In genomic region chr21:41321908-41322495, GRCh38 we compare ENCODE assay signal across 28 cellular contexts. TPM values are rescaled to one million over a fixed set of nuclear protein-coding genes. Genes with fewer than 3 reads are reported as not detected.
DNase-seq lines count a peak whose midpoint lies in the region; ATAC-seq, FAIRE-seq and TF ChIP-seq lines count a peak whose summit lies in the region.
"Had no signal": no experiment of that assay in that cellular context is flagged by ENCODE, and none has a peak within 500 bp of the region (broad histone marks: within the 10 kb centered on the region; RNA-seq: fewer than 3 reads in every experiment).

No MANE protein-coding gene starts in this region.

- TF ChIP-seq POLR2A in HepG2 (IDR thresholded peaks at IDR 0.05; ENCODE audit: insufficient read depth in 1 of 2, low read depth in 2 of 2, low read length in 2 of 2) (no peak), right lobe of liver (IDR thresholded peaks at IDR 0.05) (no peak)

- 0% methylated on average over 1 of the region's 7 CpGs for WGBS in HepG2 (ENCODE audit: low lambda C conversion rate)
- 63% methylated on average over 6 of the region's 7 CpGs for WGBS in right lobe of liver (ENCODE audit: insufficient coverage, low coverage, low lambda C conversion rate, missing lambda C conversion rate)
- 53% methylated on average over 7 of the region's 7 CpGs for WGBS in hepatocyte (ENCODE audit: low lambda C conversion rate, missing lambda C conversion rate)

- H3K36me3 ChIP-seq in HepG2 (replicated peaks in 1 of 2; ENCODE audit: control insufficient read depth in 1 of 2, insufficient read depth in 2 of 2, low read length in 2 of 2) (no peaks in the 10 kb centered on the region), right lobe of liver (no peaks in the 10 kb centered on the region), hepatocyte (replicated peaks; ENCODE audit: insufficient read depth, low read depth) (no peaks in the 10 kb centered on the region)
- H3K36me3 ChIP-seq: suprapubic skin had no signal

- DNase-seq in HepG2 (ENCODE audit: low spot score) (no peak), right lobe of liver (no peak), NCI-H526 treated with DMSO at 0.1 percent for 48 hours (lab: John Stamatoyannopoulos, UW) (peak; percentile 75), hepatocyte (ENCODE audit: low spot score) (peak; percentile 27), NCI-H1105 (lab: John Stamatoyannopoulos, UW) (no peak)
- no peak for DNase-seq in stimulated activated CD4-positive, alpha-beta T cell treated with anti-CD3 and anti-CD28 coated beads, Interleukin-2, amount 100 ng/mL, for 48 hours
- DNase-seq: effector CD8-positive, alpha-beta T cell; H9; immature natural killer cell; left cardiac atrium; mammary epithelial cell; mucosa of descending colon; NCI-H1930; occipital lobe; T1000 had no signal

- H3K27me3 ChIP-seq in HepG2 (ENCODE audit: control insufficient read depth in 1 of 2, insufficient read depth in 2 of 2, low read length in 2 of 2) (no peaks in the 10 kb centered on the region), right lobe of liver (peaks cover 0 to 3% of the 10 kb centered on the region in 2 donors), hepatocyte (peaks cover 2% of the 10 kb centered on the region)

- TF ChIP-seq EP300 in HepG2 (IDR thresholded peaks at IDR 0.05; ENCODE audit: low read depth in 2 of 2, low read length in 2 of 2) (no peak), HepG2 (CRISPR knock-in tag; IDR thresholded peaks at IDR 0.05; ENCODE audit: borderline replicate concordance) (no peak)

- in situ Hi-C loops in HepG2 (cut with HindIII; ENCODE audit: extremely low pct_ligation_motif_present, low pct_unique_long_range_greater_than_20kb), result no loop called here

- H3K4me1 ChIP-seq in HepG2 (ENCODE audit: insufficient read depth, low read length) (peaks cover 96% of the 10 kb centered on the region), right lobe of liver (peaks cover 0 to 6% (median 0%) of the 10 kb centered on the region in 4 donors), hepatocyte (ENCODE audit: insufficient read depth) (peaks cover 32% of the 10 kb centered on the region)

- peak overlapping the region; percentile 0 for H2AFZ ChIP-seq in HepG2 (ENCODE audit: low read length)
- H2AFZ ChIP-seq in hepatocyte, result no peak overlapping the region

- ATAC-seq in HepG2 (peak; percentile 33), right lobe of liver (no peak), HG02588 (IDR thresholded peaks at IDR 0.05; ENCODE audit: unreplicated experiment) (no peak), GM21447 (IDR thresholded peaks at IDR 0.05; ENCODE audit: unreplicated experiment) (no peak)
- ATAC-seq: left cardiac atrium; mucosa of descending colon; natural killer cell treated with Interleukin-12 subunit alpha and Interleukin-12 subunit beta and Interleukin-15 and Interleukin-18, amount 100 ng/mL, for 72 hours had no signal

- H3K79me2 ChIP-seq in HepG2 (ENCODE audit: insufficient read depth, low read length) (peaks cover 25% of the 10 kb centered on the region), hepatocyte (peaks cover 7% of the 10 kb centered on the region)

- CTCF ChIA-PET in HepG2 (lab: Yijun Ruan, JAX; ENCODE audit: low intra/inter-chr PET ratio, low total read pairs), result interaction anchor here (1.8 kb wide), 1 partner anchor 39 kb away, joined by 3 read pairs; no protein-coding TSS in a partner anchor

- H3K4me3 ChIP-seq in HepG2 (replicated peaks in 1 of 3; ENCODE audit: insufficient read depth in 1 of 3, low read depth in 2 of 3, low read length in 3 of 3) (peak overlapping the region; percentile 32 to 69 (median 38)), right lobe of liver (no peak overlapping the region), hepatocyte (no peak overlapping the region)
- H3K4me3 ChIP-seq: GM12878, mucosa of descending colon, suprapubic skin had no signal

- H4K20me1 ChIP-seq in HepG2 (ENCODE audit: insufficient read depth, low read length) (no peaks in the 10 kb centered on the region), hepatocyte (ENCODE audit: insufficient read depth, poor library complexity, severe bottlenecking) (no peaks in the 10 kb centered on the region)

- TF ChIP-seq CTCF in HepG2 (CRISPR knock-in tag; IDR thresholded peaks at IDR 0.05), result no peak
- TF ChIP-seq CTCF in right lobe of liver (IDR thresholded peaks at IDR 0.05), result no peak
- TF ChIP-seq CTCF in hepatocyte (IDR thresholded peaks at IDR 0.05; ENCODE audit: poor library complexity), result no peak

- no peaks in the 10 kb centered on the region for H3K9me2 ChIP-seq in hepatocyte (replicated peaks; ENCODE audit: insufficient read depth)

- FAIRE-seq in HepG2 (lab: Jason Lieb, UNC), result no peak
- FAIRE-seq: bronchial epithelial cell, D721Med, GM12878, RCC 7860 had no signal

- BruUV-seq in HepG2 (replicated peaks; lab: Mats Ljungman, UMichigan), result TSS peak; percentile 78

- H3K4me2 ChIP-seq in HepG2 (ENCODE audit: low read depth, low read length), result peak overlapping the region; percentile 97
- H3K4me2 ChIP-seq in hepatocyte, result peak overlapping the region; percentile 68

- no peaks in the 10 kb centered on the region for H3K9me3 ChIP-seq in HepG2 (ENCODE audit: low read length)
- no peaks in the 10 kb centered on the region for H3K9me3 ChIP-seq in right lobe of liver
- no peaks in the 10 kb centered on the region for H3K9me3 ChIP-seq in hepatocyte (ENCODE audit: low read depth)
- H3K9me3 ChIP-seq: mucosa of descending colon, suprapubic skin had no signal

- H3K27ac ChIP-seq in HepG2 (ENCODE audit: extremely low read length, insufficient read depth, low read length) (peak overlapping the region; percentile 96), right lobe of liver (no peak overlapping the region), hepatocyte (peak overlapping the region; percentile 84)
- H3K27ac ChIP-seq: epithelial cell of prostate had no signal

- no peak for TF ChIP-seq RAD21 in HepG2 (CRISPR knock-in tag; IDR thresholded peaks at IDR 0.05)

- intact Hi-C loops in HepG2 (cut with micrococcal nuclease; ENCODE audit: unreplicated experiment), result loop anchor here (1.0 to 2.0 kb wide), 3 partner anchors 39 to 44 kb away; no protein-coding TSS in a partner anchor
- intact Hi-C loops in right lobe of liver (cut with DNase I), result no loop called here

- peak overlapping the region; percentile 76 for H3K9ac ChIP-seq in HepG2 (ENCODE audit: insufficient read depth, low read depth, low read length)

- POLR2A ChIA-PET in HepG2 (lab: Yijun Ruan, JAX), result interaction anchor here (0.6 to 8.6 kb wide), 15 partner anchors 10 to 442 kb away, joined by 3 to 105 read pairs (median 6); partner anchors contain the start of gene MX2

RNA-seq across cellular contexts. Expression of gene FAM3B, which starts 5.4 kb away (rescaled TPM):
- total RNA-seq in HepG2 (2016; rRNA removed; fragmentation: Illumina TruSeq; extraction: Trizol), result 41.9 and 62.0 TPM in 2 replicates
- 39.6 and 40.5 TPM in 2 replicates for total RNA-seq in HepG2 (2016; cell fraction: cytosol; rRNA removed; fragmentation: Illumina TruSeq; extraction: Trizol; ENCODE audit: low read depth)
- total RNA-seq in HepG2 (2016; cell fraction: insoluble cytoplasmic fraction; rRNA removed; fragmentation: Illumina TruSeq; extraction: Trizol), result 44.1 and 62.5 TPM in 2 replicates
- total RNA-seq in HepG2 (2016; cell fraction: membrane; rRNA removed; fragmentation: Illumina TruSeq; extraction: Trizol), result 34.8 and 38.7 TPM in 2 replicates
- total RNA-seq in HepG2 (2016; cell fraction: nucleus; rRNA removed; fragmentation: Illumina TruSeq; extraction: Trizol), result 51.9 and 55.6 TPM in 2 replicates
- 43.6 and 46.5 TPM in 2 replicates for polyA plus RNA-seq in HepG2 (2011; rRNA removed)
- polyA plus RNA-seq in HepG2 (2011; cell fraction: cytosol; rRNA removed), result 35.5 and 35.6 TPM in 2 replicates
- 32.7 and 33.7 TPM in 2 replicates for polyA plus RNA-seq in HepG2 (2011; cell fraction: nucleus; rRNA removed)
- polyA plus RNA-seq in HepG2 (2012), result 27.9 and 41.5 TPM in 2 replicates
- 38.5 and 45.0 TPM in 2 replicates for polyA plus RNA-seq in HepG2 (2016; cell fraction: cytosol; fragmentation: Illumina TruSeq; extraction: Trizol; ENCODE audit: low read depth)
- polyA plus RNA-seq in HepG2 (2016; cell fraction: insoluble cytoplasmic fraction; fragmentation: Illumina TruSeq; extraction: Trizol; ENCODE audit: low read depth), result 40.2 and 42.4 TPM in 2 replicates
- polyA plus RNA-seq in HepG2 (2016; cell fraction: membrane; fragmentation: Illumina TruSeq; extraction: Trizol; ENCODE audit: low read depth), result 30.8 and 35.2 TPM in 2 replicates
- 91.4 and 98.1 TPM in 2 replicates for polyA plus RNA-seq in HepG2 (2016; cell fraction: nucleus; fragmentation: Illumina TruSeq; extraction: Trizol; ENCODE audit: insufficient read depth, low read depth)
- 36.1 TPM in 1 of 2 replicates, not detected in the other for polyA minus RNA-seq in HepG2 (2011; rRNA and poly(A)+ RNA removed; ENCODE audit: low replicate concordance)
- polyA minus RNA-seq in HepG2 (2011; cell fraction: cytosol; rRNA and poly(A)+ RNA removed), result 9.9 and 12.2 TPM in 2 replicates
- polyA minus RNA-seq in HepG2 (2011; cell fraction: nucleus; rRNA and poly(A)+ RNA removed), result 15.6 and 18.9 TPM in 2 replicates
- under 1 TPM in 4 of 6 experiments, not detected in 2; 0.49 to 0.95 (median 0.76) TPM for total RNA-seq in right lobe of liver
- total RNA-seq in hepatocyte, result 35.4 and 47.5 TPM in 2 replicates
- polyA plus RNA-seq in hepatocyte, result 45.3 and 49.7 TPM in 2 replicates
- total RNA-seq: A172; activated T-helper 2 cell treated with anti-CD3 and anti-CD28 coated beads, Interferon-gamma antibody, Interleukin-2, Interleukin-4, amounts not matched to agents 10 μg/mL and 5 μg/mL and 100 μg/mL, durations not matched to agents 14 hours and 24 hours and 36 hours; bronchial epithelial cell; CD4-positive, alpha-beta T cell; GM12878; natural killer cell treated with Interleukin-12 subunit alpha and Interleukin-12 subunit beta and Interleukin-15 and Interleukin-18, amount 100 ng/mL, for 72 hours; occipital lobe had no signal
- polyA plus RNA-seq: IgD-negative memory B cell, immature natural killer cell, mammary epithelial cell had no signal

RNA-seq across cellular contexts. Expression of gene MX2, which starts 39.8 kb away (rescaled TPM):
- 35.7 and 46.9 TPM in 2 replicates for total RNA-seq in HepG2 (2016; rRNA removed; fragmentation: Illumina TruSeq; extraction: Trizol)
- 13.1 and 13.9 TPM in 2 replicates for total RNA-seq in HepG2 (2016; cell fraction: cytosol; rRNA removed; fragmentation: Illumina TruSeq; extraction: Trizol; ENCODE audit: low read depth)
- 36.0 and 40.4 TPM in 2 replicates for total RNA-seq in HepG2 (2016; cell fraction: insoluble cytoplasmic fraction; rRNA removed; fragmentation: Illumina TruSeq; extraction: Trizol)
- total RNA-seq in HepG2 (2016; cell fraction: membrane; rRNA removed; fragmentation: Illumina TruSeq; extraction: Trizol), result 49.7 and 53.9 TPM in 2 replicates
- 22.1 and 28.5 TPM in 2 replicates for total RNA-seq in HepG2 (2016; cell fraction: nucleus; rRNA removed; fragmentation: Illumina TruSeq; extraction: Trizol)
- 24.0 and 26.3 TPM in 2 replicates for polyA plus RNA-seq in HepG2 (2011; rRNA removed)
- 19.7 and 23.1 TPM in 2 replicates for polyA plus RNA-seq in HepG2 (2011; cell fraction: cytosol; rRNA removed)
- polyA plus RNA-seq in HepG2 (2011; cell fraction: nucleus; rRNA removed), result 20.8 and 25.8 TPM in 2 replicates
- 21.5 and 22.7 TPM in 2 replicates for polyA plus RNA-seq in HepG2 (2012)
- polyA plus RNA-seq in HepG2 (2016; cell fraction: cytosol; fragmentation: Illumina TruSeq; extraction: Trizol; ENCODE audit: low read depth), result 15.4 and 17.8 TPM in 2 replicates
- 34.6 and 40.6 TPM in 2 replicates for polyA plus RNA-seq in HepG2 (2016; cell fraction: insoluble cytoplasmic fraction; fragmentation: Illumina TruSeq; extraction: Trizol; ENCODE audit: low read depth)
- polyA plus RNA-seq in HepG2 (2016; cell fraction: membrane; fragmentation: Illumina TruSeq; extraction: Trizol; ENCODE audit: low read depth), result 37.5 and 39.1 TPM in 2 replicates
- polyA plus RNA-seq in HepG2 (2016; cell fraction: nucleus; fragmentation: Illumina TruSeq; extraction: Trizol; ENCODE audit: insufficient read depth, low read depth), result 26.6 and 29.1 TPM in 2 replicates
- 0.21 and 25.1 TPM in 2 replicates for polyA minus RNA-seq in HepG2 (2011; rRNA and poly(A)+ RNA removed; ENCODE audit: low replicate concordance)
- 15.5 and 16.9 TPM in 2 replicates for polyA minus RNA-seq in HepG2 (2011; cell fraction: cytosol; rRNA and poly(A)+ RNA removed)
- polyA minus RNA-seq in HepG2 (2011; cell fraction: nucleus; rRNA and poly(A)+ RNA removed), result 45.6 and 52.1 TPM in 2 replicates
- 1 to 10 TPM in 4 of 6 experiments, under 1 TPM in 2; 0.49 to 1.9 (median 1.5) TPM for total RNA-seq in right lobe of liver
- 1.9 and 2.6 TPM in 2 replicates for total RNA-seq in hepatocyte
- polyA plus RNA-seq in hepatocyte, result 0.90 and 1.1 TPM in 2 replicates
- total RNA-seq: mammary epithelial cell had no signal
- polyA plus RNA-seq: mammary epithelial cell had no signal

Comparison
In these comparisons a context has a peak if more than half of its experiments do, and no peak if none do; other contexts are left out.
1. H3K27ac ChIP-seq: peak in HepG2 (single experiment) and hepatocyte (single experiment); none in right lobe of liver (0 of 3).
2. H3K4me3 ChIP-seq: peak in HepG2 (3 of 3); none in right lobe of liver (0 of 3) and hepatocyte (single experiment).
3. RNA of gene FAM3B, which starts 5.4 kb away (total RNA-seq): 34.8 to 62.5 TPM in HepG2 and 35.4 to 47.5 TPM in hepatocyte; 0.49 to 0.95 TPM in right lobe of liver; every median in the first group is over 10 times any median in the second.
4. DNase-seq: peak in NCI-H526 treated with DMSO at 0.1 percent for 48 hours (single experiment) and hepatocyte (single experiment); none in HepG2 (single experiment), right lobe of liver (0 of 3), NCI-H1105 (single experiment) and stimulated activated CD4-positive, alpha-beta T cell treated with anti-CD3 and anti-CD28 coated beads, Interleukin-2, amount 100 ng/mL, for 48 hours (0 of 2).